ENCODE assay signal across 9 cellular contexts in genomic region chr2:156445311-156446218, GRCh38. TPM values are rescaled to one million over a fixed set of nuclear protein-coding genes. Genes with fewer than 3 reads are reported as not detected.
A peak's percentile ranks its signal among the peaks of the same experiment; 100 is the strongest.
DNase-seq lines count a peak whose midpoint lies in the region; ATAC-seq and TF ChIP-seq lines count a peak whose summit lies in the region.
"Had no signal": no experiment of that assay in that cellular context is flagged by ENCODE, and none has a peak within 500 bp of the region (broad histone marks: within the 10 kb centered on the region; RNA-seq: fewer than 3 reads in every experiment).

No MANE protein-coding gene starts in this region.

- H3K23ac ChIP-seq in IMR-90 (ENCODE audit: low read depth, low read length), result no peak overlapping the region; the same call in 1 of the 2 replicates

- peak overlapping the region; percentile 10; the same call in 1 of the 2 replicates for H3K4ac ChIP-seq in IMR-90 (ENCODE audit: low read depth, low read length)

- CTCF ChIA-PET in IMR-90 (lab: Yijun Ruan, JAX), result no interaction called here
- CTCF ChIA-PET in activated CD8-positive, alpha-beta memory T cell treated with anti-CD3 and anti-CD28 coated beads, Interleukin-2, amount 10 ng/mL, durations not matched to agents 7 days and 5 days (lab: Charles Lee), result no interaction called here

- no peak overlapping the region for H3K27ac Mint-ChIP-seq in activated CD8-positive, alpha-beta memory T cell treated with anti-CD3 and anti-CD28 coated beads, Interleukin-2, amount 10 ng/mL, durations not matched to agents 7 days and 5 days

- dilution Hi-C loops in IMR-90 (cut with HindIII; ENCODE audit: low sequenced_read_pairs, unreplicated experiment), result no loop called here

- H3K4me1 ChIP-seq in BLaER1 (peaks cover 17% of the 10 kb centered on the region), IMR-90 (ENCODE audit: control insufficient read depth, insufficient read depth, low read length) (no peaks in the 10 kb centered on the region), mucosa of descending colon (ENCODE audit: low read depth) (no peaks in the 10 kb centered on the region)

- no peak overlapping the region for H2AFZ ChIP-seq in IMR-90 (replicated peaks; ENCODE audit: low read length, poor library complexity)

- H2BK20ac ChIP-seq in IMR-90 (ENCODE audit: low read depth, low read length), result peak overlapping the region; percentile 22; the same call in 1 of the 2 replicates

- TF ChIP-seq CTCF in IMR-90 (conservative IDR thresholded peaks at IDR 0.05; ENCODE audit: low read depth, low read length), result no peak
- no peak for TF ChIP-seq CTCF in mucosa of descending colon (IDR thresholded peaks at IDR 0.05)

- H2BK120ac ChIP-seq in IMR-90 (ENCODE audit: low read depth, low read length), result peak overlapping the region; percentile 35

- no peaks in the 10 kb centered on the region for H4K20me1 ChIP-seq in BLaER1
- no peaks in the 10 kb centered on the region for H4K20me1 ChIP-seq in IMR-90 (ENCODE audit: insufficient read depth, low read length)

- ATAC-seq in GM21528 (IDR thresholded peaks at IDR 0.05; ENCODE audit: low FRiP score, unreplicated experiment), result peak; percentile 64
- peak; percentile 93 for ATAC-seq in IMR-90 (ENCODE audit: low read depth)
- ATAC-seq in activated CD8-positive, alpha-beta memory T cell treated with anti-CD3 and anti-CD28 coated beads, Interleukin-2, amount 10 ng/mL, durations not matched to agents 7 days and 5 days, result no peak
- no peak for ATAC-seq in mucosa of descending colon
- no peak for ATAC-seq in HG03097 (IDR thresholded peaks at IDR 0.05; ENCODE audit: low FRiP score, unreplicated experiment)

- H3K4me3 ChIP-seq in BLaER1 (no peak overlapping the region), IMR-90 (ENCODE audit: insufficient read depth, low read depth, low read length) (no peak overlapping the region), mucosa of descending colon (no peak overlapping the region)

- H4K91ac ChIP-seq in IMR-90 (ENCODE audit: insufficient read depth, low read depth, low read length), result no peak overlapping the region; the same call in 1 of the 2 replicates

- H3K27ac ChIP-seq in BLaER1 (no peak overlapping the region), IMR-90 (ENCODE audit: insufficient read depth, low read length) (peak overlapping the region; percentile 62; the same call in 1 of the 2 replicates)

- H2AK9ac ChIP-seq in IMR-90 (replicated peaks; ENCODE audit: low read depth, low read length, poor library complexity), result no peak overlapping the region

- H3K14ac ChIP-seq in IMR-90 (replicated peaks; ENCODE audit: low read depth, low read length), result peak overlapping the region; percentile 15; the same call in 1 of the 2 replicates

- no TSS peak for BruUV-seq in IMR-90 (replicated peaks; lab: Mats Ljungman, UMichigan)

- no peaks in the 10 kb centered on the region for H3K27me3 ChIP-seq in BLaER1
- H3K27me3 ChIP-seq in IMR-90 (ENCODE audit: control insufficient read depth, insufficient read depth, low read length), result no peaks in the 10 kb centered on the region

- H3K56ac ChIP-seq in IMR-90 (ENCODE audit: extremely low read depth, insufficient read depth, low read length), result no peak overlapping the region

- POLR2A ChIA-PET in IMR-90 (lab: Charles Lee; ENCODE audit: unreplicated experiment), result no interaction called here

- H2BK5ac ChIP-seq in IMR-90 (ENCODE audit: low read depth, low read length, poor library complexity, severe bottlenecking), result peak overlapping the region; percentile 86

- intact Hi-C loops in IMR-90 (cut with micrococcal nuclease) (no loop called here), mucosa of descending colon (cut with DNase I, micrococcal nuclease) (no loop called here)

- TF ChIP-seq RAD21 in IMR-90 (IDR thresholded peaks at IDR 0.05; ENCODE audit: low read length), result no peak

- DNase-seq in IMR-90 (peak; percentile 90), fibroblast of peridontal ligament (ENCODE audit: extremely low read depth) (peak; percentile 98), mucosa of descending colon (no peak), NCI-H510A treated with DMSO at 0.1 percent for 48 hours (lab: John Stamatoyannopoulos, UW) (no peak)
- DNase-seq in activated CD8-positive, alpha-beta memory T cell treated with anti-CD3 and anti-CD28 coated beads, Interleukin-2, amount 10 ng/mL, durations not matched to agents 7 days and 5 days, result no peak
- DNase-seq: NCI-H1436 treated with DMSO at 0.1 percent for 48 hours had no signal

- H3K9me3 Mint-ChIP-seq in activated CD8-positive, alpha-beta memory T cell treated with anti-CD3 and anti-CD28 coated beads, Interleukin-2, amount 10 ng/mL, durations not matched to agents 7 days and 5 days (ENCODE audit: low read depth), result peaks cover 3% of the 10 kb centered on the region

- H4K8ac ChIP-seq in IMR-90 (ENCODE audit: low read depth in 2 of 2, low read length in 2 of 2), result peak overlapping the region; percentile 43 to 73; a peak in 3 of 4 replicates

- H3K9ac ChIP-seq in BLaER1 (no peak overlapping the region), IMR-90 (ENCODE audit: low read depth, low read length) (0 out of 2 replicates have a peak overlapping the region, but pooled peaks have one; percentile 12)

- H3K27me3 Mint-ChIP-seq in activated CD8-positive, alpha-beta memory T cell treated with anti-CD3 and anti-CD28 coated beads, Interleukin-2, amount 10 ng/mL, durations not matched to agents 7 days and 5 days, result no peaks in the 10 kb centered on the region

- 0 out of 2 replicates have a peak overlapping the region, but pooled peaks have one; percentile 12 for H4K5ac ChIP-seq in IMR-90 (ENCODE audit: low read depth, low read length)

- H3K9me3 ChIP-seq in BLaER1 (peaks cover 19% of the 10 kb centered on the region), IMR-90 (ENCODE audit: control insufficient read depth, insufficient read depth, low read length) (no peaks in the 10 kb centered on the region), mucosa of descending colon (no peaks in the 10 kb centered on the region)

- H3K36me3 Mint-ChIP-seq in activated CD8-positive, alpha-beta memory T cell treated with anti-CD3 and anti-CD28 coated beads, Interleukin-2, amount 10 ng/mL, durations not matched to agents 7 days and 5 days, result peaks cover 32% of the 10 kb centered on the region

- peaks cover 18 to 46% of the 10 kb centered on the region in 2 experiments for H3K79me1 ChIP-seq in IMR-90 (ENCODE audit: low read depth in 1 of 2, low read length in 2 of 2)

- 0 out of 2 replicates have a peak, but pooled peaks cover 3% of the 10 kb centered on the region for H3K9me1 ChIP-seq in IMR-90 (ENCODE audit: insufficient read depth, low read length)

- H2AK5ac ChIP-seq in IMR-90 (ENCODE audit: low read depth, low read length), result peak overlapping the region; percentile 54; the same call in 1 of the 2 replicates

- H3K18ac ChIP-seq in IMR-90 (ENCODE audit: low read depth, low read length), result peak overlapping the region; percentile 61

- no peak overlapping the region for H3K4me3 Mint-ChIP-seq in activated CD8-positive, alpha-beta memory T cell treated with anti-CD3 and anti-CD28 coated beads, Interleukin-2, amount 10 ng/mL, durations not matched to agents 7 days and 5 days

- H3K4me1 Mint-ChIP-seq in activated CD8-positive, alpha-beta memory T cell treated with anti-CD3 and anti-CD28 coated beads, Interleukin-2, amount 10 ng/mL, durations not matched to agents 7 days and 5 days, result peaks cover 5% of the 10 kb centered on the region

- H3K36me3 ChIP-seq in BLaER1 (peaks cover 31% of the 10 kb centered on the region), IMR-90 (ENCODE audit: control insufficient read depth, insufficient read depth, low read length) (no peaks in the 10 kb centered on the region), mucosa of descending colon (ENCODE audit: low read depth) (no peaks in the 10 kb centered on the region)

- TF ChIP-seq POLR2A in IMR-90 (IDR thresholded peaks at IDR 0.05; ENCODE audit: low read depth, low read length), result no peak

- WGBS in IMR-90 (ENCODE audit: extremely low coverage in 2 of 2, insufficient read length in 1 of 2), 2 experiments, result no CpG with 5 or more reads among the region's 6 CpGs

- H2BK15ac ChIP-seq in IMR-90 (ENCODE audit: low read depth, low read length), result peak overlapping the region; percentile 46; the same call in 1 of the 3 replicates

- H3K4me2 ChIP-seq in BLaER1, result peak overlapping the region; percentile 27
- peak overlapping the region; percentile 14; the same call in 1 of the 2 replicates for H3K4me2 ChIP-seq in IMR-90 (ENCODE audit: low read depth, low read length)

- in situ Hi-C loops in IMR-90 (cut with MboI; ENCODE audit: low sequenced_read_pairs), result no loop called here

TF ChIP-seq in IMR-90, 13 proteins besides CTCF, POLR2A, EP300 and RAD21:
- peak; percentile 99 for TF ChIP-seq NFE2L2 (IDR thresholded peaks at IDR 0.05; ENCODE audit: low read depth, low read length)
- TF ChIP-seq FOS (IDR thresholded peaks at IDR 0.05; ENCODE audit: low read depth, low read length), result peak; percentile 65
- no peak for TF ChIP-seq MXI1 (IDR thresholded peaks at IDR 0.05; ENCODE audit: borderline replicate concordance, low read depth, low read length)
- TF ChIP-seq MAFK (IDR thresholded peaks at IDR 0.05; ENCODE audit: low read depth, low read length), result peak; percentile 95

RNA-seq across cellular contexts. Expression of gene GPD2, which starts 9.4 kb away (rescaled TPM):
- total RNA-seq in IMR-90 (2012; rRNA removed), result 100 and 153 TPM in 2 replicates
- polyA plus RNA-seq in IMR-90 (2012; rRNA removed), result 12.0 and 20.4 TPM in 2 replicates
- 2.3 and 4.5 TPM in 2 replicates for polyA plus RNA-seq in IMR-90 (2012; cell fraction: cytosol; rRNA removed)
- polyA plus RNA-seq in IMR-90 (2012; cell fraction: nucleus; rRNA removed; ENCODE audit: low replicate concordance), result 1.8 and 9.7 TPM in 2 replicates
- 10 to 100 TPM; 23.6 to 26.1 TPM for total RNA-seq in activated CD8-positive, alpha-beta memory T cell treated with anti-CD3 and anti-CD28 coated beads, Interleukin-2, amount 10 ng/mL, durations not matched to agents 7 days and 5 days
- 10 to 100 TPM; 42.9 to 83.5 (median 77.9) TPM for total RNA-seq in mucosa of descending colon

Comparison
In these comparisons a context has a peak if more than half of its experiments do, and no peak if none do; other contexts are left out.
1. ATAC-seq: peak in GM21528 (single experiment) and IMR-90 (single experiment); none in activated CD8-positive, alpha-beta memory T cell treated with anti-CD3 and anti-CD28 coated beads, Interleukin-2, amount 10 ng/mL, durations not matched to agents 7 days and 5 days (single experiment), mucosa of descending colon (single experiment) and HG03097 (single experiment).
2. DNase-seq: peak in IMR-90 (single experiment) and fibroblast of peridontal ligament (single experiment); none in activated CD8-positive, alpha-beta memory T cell treated with anti-CD3 and anti-CD28 coated beads, Interleukin-2, amount 10 ng/mL, durations not matched to agents 7 days and 5 days (single experiment), mucosa of descending colon (0 of 3) and NCI-H510A treated with DMSO at 0.1 percent for 48 hours (single experiment).